ENCODE assay signal across 11 cellular contexts in the genomic region with DNA sequence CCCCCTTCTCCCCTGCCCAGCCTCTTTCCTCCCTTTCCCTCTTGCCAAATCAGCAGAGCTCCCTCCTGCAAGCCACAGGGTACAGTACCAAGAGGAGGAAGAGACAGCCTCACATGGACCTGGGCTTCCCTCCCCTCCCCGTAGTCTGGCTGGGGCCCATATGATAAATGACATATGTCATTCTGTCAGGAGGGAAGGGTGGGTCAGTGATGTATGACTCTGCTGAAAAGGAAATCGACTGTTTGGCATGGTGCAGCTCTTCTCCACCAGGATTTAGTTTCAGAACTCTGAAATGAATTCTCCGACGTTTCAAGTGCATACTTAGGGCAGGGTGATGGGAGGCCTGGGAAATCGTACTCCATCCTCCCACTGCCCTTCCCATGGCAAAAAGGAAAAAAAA. TPM values are rescaled to one million over a fixed set of nuclear protein-coding genes. Genes with fewer than 3 reads are reported as not detected.
DNase-seq lines count a peak whose midpoint lies in the region; ATAC-seq, FAIRE-seq and TF ChIP-seq lines count a peak whose summit lies in the region.
"Had no signal": no experiment of that assay in that cellular context is flagged by ENCODE, and none has a peak within 500 bp of the region (broad histone marks: within the 10 kb centered on the region; RNA-seq: fewer than 3 reads in every experiment).

No MANE protein-coding gene starts in this region.

- no peak for TF ChIP-seq POLR2A in K562 (conservative IDR thresholded peaks at IDR 0.05)

- in situ Hi-C loops in K562 (cut with MboI) = no loop called here

- no peak for FAIRE-seq in K562 (lab: Jason Lieb, UNC)

- no peak overlapping the region for H2AFZ ChIP-seq in K562 (ENCODE audit: low read depth, low read length)

- TF ChIP-seq EP300 in K562 (IDR thresholded peaks at IDR 0.05; ENCODE audit: low read length) = no peak

- intact Hi-C loops in Right ventricle myocardium inferior (cut with DNase I) (no loop called here), cardiac septum (cut with DNase I) (no loop called here), K562 (cut with micrococcal nuclease) (no loop called here), tibial artery (cut with DNase I; ENCODE audit: low total_unique reads) (no loop called here)

- POLR2A ChIA-PET in K562 (lab: Yijun Ruan, JAX) = no interaction called here

- H3K36me3 ChIP-seq in K562 (ENCODE audit: control insufficient read depth, insufficient read depth, low read length) (no peaks in the 10 kb centered on the region), muscle layer of duodenum (ENCODE audit: control insufficient read depth in 1 of 2, insufficient read depth in 2 of 2, low read length in 2 of 2) (no peaks in the 10 kb centered on the region), urinary bladder (ENCODE audit: insufficient read depth) (no peaks in the 10 kb centered on the region), tibial artery (no peaks in the 10 kb centered on the region)

- TF ChIP-seq CTCF in K562 (IDR thresholded peaks at IDR 0.05 in 2 of 3, conservative IDR thresholded peaks at IDR 0.05 in 1 of 3; ENCODE audit: insufficient read depth in 2 of 3, low read depth in 1 of 3, low read length in 3 of 3) (no peak), tibial artery (IDR thresholded peaks at IDR 0.05) (no peak)

- WGBS in K562 (ENCODE audit: insufficient coverage, low coverage, missing lambda C conversion rate) = 0% methylated on average over 4 of the region's 5 CpGs
- 10% methylated on average over 5 of the region's 5 CpGs for WGBS in urinary bladder

- no peak overlapping the region for H3K4me2 ChIP-seq in K562 (ENCODE audit: insufficient read depth, low read length)

- DNase-seq in Right ventricle myocardium inferior (ENCODE audit: missing footprints) = no peak
- no peak for DNase-seq in cardiac septum (ENCODE audit: low spot score)
- peak in 2 of 4 experiments; percentile 12 to 21 for DNase-seq in K562 (ENCODE audit: extremely low read depth in 1 of 4, low spot score in 3 of 4)
- no peak for DNase-seq in kidney glomerular epithelial cell (lab: John Stamatoyannopoulos, UW)
- DNase-seq in NCI-H2196 treated with DMSO at 0.1 percent for 48 hours (lab: John Stamatoyannopoulos, UW; ENCODE audit: unreplicated experiment) = no peak
- DNase-seq in tibial artery = no peak
- DNase-seq: activated naive CD4-positive, alpha-beta T cell treated with anti-CD3 and anti-CD28 coated beads, Interleukin-2, amount 50 U/mL, for 16 hours; Kasumi-1 had no signal

- H3K9ac ChIP-seq in K562 (ENCODE audit: insufficient read depth in 1 of 2, low read depth in 2 of 2, low read length in 2 of 2) = no peak overlapping the region

- H3K27ac ChIP-seq in K562 (ENCODE audit: extremely low read depth, low read depth, low read length) = no peak overlapping the region
- H3K27ac ChIP-seq in muscle layer of duodenum (ENCODE audit: low read length) = peak overlapping the region; percentile 32
- H3K27ac ChIP-seq in urinary bladder (ENCODE audit: low read depth) = peak overlapping the region; percentile 6
- H3K27ac ChIP-seq in tibial artery = no peak overlapping the region

- no peaks in the 10 kb centered on the region for H3K4me1 ChIP-seq in K562 (replicated peaks in 1 of 2; ENCODE audit: control insufficient read depth in 2 of 2, insufficient read depth in 2 of 2, low read length in 2 of 2)
- H3K4me1 ChIP-seq in muscle layer of duodenum (ENCODE audit: control insufficient read depth in 1 of 2, insufficient read depth in 2 of 2, low read length in 2 of 2) = peaks cover 14 to 38% of the 10 kb centered on the region in 2 donors
- no peaks in the 10 kb centered on the region for H3K4me1 ChIP-seq in urinary bladder (ENCODE audit: insufficient read depth)
- H3K4me1 ChIP-seq in tibial artery = peaks cover 0 to 20% (median 0%) of the 10 kb centered on the region in 4 donors

- peaks cover 6% of the 10 kb centered on the region; the same call in 1 of the 2 replicates for H4K20me1 ChIP-seq in K562 (replicated peaks; ENCODE audit: control insufficient read depth, insufficient read depth, low read length)

- no peak for TF ChIP-seq RAD21 in K562 (CRISPR knock-in tag; conservative IDR thresholded peaks at IDR 0.05 in 1 of 2, IDR thresholded peaks at IDR 0.05 in 1 of 2)

- no TSS peak for BruUV-seq in K562 (replicated peaks; lab: Mats Ljungman, UMichigan)

- no peaks in the 10 kb centered on the region for H3K79me2 ChIP-seq in K562 (ENCODE audit: control insufficient read depth, insufficient read depth, low read length)

- CTCF ChIA-PET in K562 (lab: Yijun Ruan, JAX; ENCODE audit: low intra/inter-chr PET ratio) = no interaction called here

- H3K9me3 ChIP-seq in K562 (replicated peaks; ENCODE audit: control insufficient read depth, insufficient read depth, low read depth, low read length) = no peaks in the 10 kb centered on the region
- H3K9me3 ChIP-seq in muscle layer of duodenum (ENCODE audit: control insufficient read depth in 1 of 2, low read length in 2 of 2) = no peaks in the 10 kb centered on the region
- no peaks in the 10 kb centered on the region for H3K9me3 ChIP-seq in tibial artery

- ATAC-seq in Right ventricle myocardium inferior (peak; percentile 25), K562 (0 out of 3 replicates have a peak, but pooled peaks have one; percentile 25)
- ATAC-seq: stimulated activated memory B cell treated with anti-CD40 and anti-IgM and Interleukin-4, amounts not matched to agents 10 μg/mL and 1 μg/mL and 100 μg/mL, for 72 hours had no signal

- peaks cover 3% of the 10 kb centered on the region for H3K9me1 ChIP-seq in K562 (ENCODE audit: control insufficient read depth, insufficient read depth, low read length)

- peaks cover 7 to 26% of the 10 kb centered on the region in 2 experiments; a peak in 3 of 5 replicates for H3K27me3 ChIP-seq in K562 (ENCODE audit: control insufficient read depth in 2 of 2, insufficient read depth in 2 of 2, low read length in 2 of 2)
- H3K27me3 ChIP-seq in muscle layer of duodenum (ENCODE audit: low read depth, low read length) = no peaks in the 10 kb centered on the region
- no peaks in the 10 kb centered on the region for H3K27me3 ChIP-seq in tibial artery

- no peak overlapping the region for H3K4me3 ChIP-seq in K562
- H3K4me3 ChIP-seq in muscle layer of duodenum (ENCODE audit: low read depth in 1 of 2, low read length in 2 of 2) = peak overlapping the region; percentile 14 to 33
- no peak overlapping the region for H3K4me3 ChIP-seq in urinary bladder (ENCODE audit: low read depth, low read length)
- H3K4me3 ChIP-seq in tibial artery = no peak overlapping the region

TF ChIP-seq in K562, 482 proteins besides CTCF, POLR2A, EP300 and RAD21 (continues in another document):
- TF ChIP-seq RBM34 (IDR thresholded peaks at IDR 0.05; ENCODE audit: borderline replicate concordance, insufficient read depth, low read length) (no peak), ZNF644 (tag; IDR thresholded peaks at IDR 0.05; ENCODE audit: low read depth) (no peak), ESRRB (CRISPR knock-in tag; IDR thresholded peaks at IDR 0.05; ENCODE audit: borderline replicate concordance) (no peak), RBM39 (optimal IDR thresholded peaks at IDR 0.05; ENCODE audit: low read depth, low read length) (no peak), TAF7 (tag; IDR thresholded peaks at IDR 0.05) (no peak)

RNA-seq across cellular contexts. Expression of a gene that starts 9.8 kb away (rescaled TPM):
- 3.5 TPM for total RNA-seq in Right ventricle myocardium inferior
- 5.2 TPM for total RNA-seq in cardiac septum
- 0.12 and 0.67 TPM in 2 replicates for total RNA-seq in K562 (2011; cell fraction: chromatin; rRNA removed; ENCODE audit: low replicate concordance)
- 0.50 TPM in 1 of 2 replicates, not detected in the other for total RNA-seq in K562 (2011; cell fraction: nucleolus; rRNA removed)
- 0.07 and 0.23 TPM in 2 replicates for total RNA-seq in K562 (2011; cell fraction: nucleoplasm; rRNA removed)
- 0.04 TPM in 1 of 2 replicates, not detected in the other for total RNA-seq in K562 (2014; rRNA removed)
- total RNA-seq in K562 (2014; rRNA removed; fragmentation: Illumina TruSeq; extraction: Trizol) = not detected in 2 replicates
- total RNA-seq in K562 (2015; rRNA removed; fragmentation: Illumina TruSeq; extraction: Trizol) = not detected in 2 replicates
- total RNA-seq in K562 (2021) = 0.07 and 0.13 TPM in 2 replicates
- 0.03 and 0.05 TPM in 2 replicates for polyA plus RNA-seq in K562 (2011; rRNA removed)
- 0.01 and 0.03 TPM in 2 replicates for polyA plus RNA-seq in K562 (2011; cell fraction: cytosol; rRNA removed)
- polyA plus RNA-seq in K562 (2011; cell fraction: nucleus; rRNA removed) = 0.04 and 0.24 TPM in 2 replicates
- polyA plus RNA-seq in K562 (2012) = 0.07 and 0.29 TPM in 2 replicates
- polyA plus RNA-seq in K562 (2014; fragmentation: Illumina TruSeq; extraction: Trizol) = 0.04 and 0.07 TPM in 2 replicates
- under 1 TPM in 1 of 2 experiments, not detected in 1; 0.03 TPM for polyA plus RNA-seq in K562 (2014; fragmentation: Nextera tagmentation; extraction: Ambion mirVana)
- 0.03 TPM in 1 of 2 replicates, not detected in the other for polyA plus RNA-seq in K562 (2014; rRNA removed)
- polyA minus RNA-seq in K562 (2011; rRNA and poly(A)+ RNA removed) = 0.12 TPM in 1 of 2 replicates, not detected in the other
- not detected in 2 replicates for polyA minus RNA-seq in K562 (2011; cell fraction: cytosol; rRNA and poly(A)+ RNA removed)
- polyA minus RNA-seq in K562 (2011; cell fraction: nucleus; rRNA and poly(A)+ RNA removed) = under 0.01 TPM in 2 replicates
- 25.9 TPM for total RNA-seq in urinary bladder
- polyA plus RNA-seq in urinary bladder = 24.7 TPM

Comparison
In these comparisons a context has a peak if more than half of its experiments do, and no peak if none do; other contexts are left out.
1. H3K27ac ChIP-seq: peak in muscle layer of duodenum (single experiment) and urinary bladder (single experiment); none in K562 (single experiment) and tibial artery (0 of 2).
2. H3K4me3 ChIP-seq: peak in muscle layer of duodenum (2 of 2); none in K562 (single experiment), urinary bladder (single experiment) and tibial artery (0 of 2).